Comparison of ENCODE assay signal across 14 cellular contexts in genomic region chr1:39328110-39328509, GRCh38.
DNase-seq lines count a peak whose midpoint lies in the region; ATAC-seq and TF ChIP-seq lines count a peak whose summit lies in the region.
"Had no signal": no experiment of that assay in that cellular context is flagged by ENCODE, and none has a peak within 500 bp of the region (broad histone marks: within the 10 kb centered on the region; RNA-seq: fewer than 3 reads in every experiment).

No MANE protein-coding gene starts in this region.

- no peak for TF ChIP-seq EP300 in gastroesophageal sphincter (IDR thresholded peaks at IDR 0.05)

- 0 out of 2 replicates have a peak, but pooled peaks cover 4% of the 10 kb centered on the region for H4K20me1 ChIP-seq in GM23338 (replicated peaks; ENCODE audit: insufficient read depth)

- TF ChIP-seq POLR2A in gastroesophageal sphincter (IDR thresholded peaks at IDR 0.05), result no peak

- no peak for TF ChIP-seq CTCF in GM23338 (conservative IDR thresholded peaks at IDR 0.05; ENCODE audit: low read depth in 2 of 2)
- no peak for TF ChIP-seq CTCF in gastroesophageal sphincter (IDR thresholded peaks at IDR 0.05)
- TF ChIP-seq CTCF in WERI-Rb-1 (IDR thresholded peaks at IDR 0.05; ENCODE audit: low read depth, low read length), result no peak

- no peaks in the 10 kb centered on the region for H3K4me1 Mint-ChIP-seq in GM23338
- peaks cover 40% of the 10 kb centered on the region for H3K4me1 Mint-ChIP-seq in activated CD4-positive, alpha-beta memory T cell treated with anti-CD3 and anti-CD28 coated beads for 36 hours (ENCODE audit: low read depth)
- H3K4me1 Mint-ChIP-seq: neural crest cell had no signal

- no peaks in the 10 kb centered on the region for H3K9me3 ChIP-seq in gastroesophageal sphincter
- no peaks in the 10 kb centered on the region for H3K9me3 ChIP-seq in WERI-Rb-1 (ENCODE audit: severe bottlenecking)

- DNase-seq in GM23338 (ENCODE audit: low spot score) (no peak), COLO668 (lab: John Stamatoyannopoulos, UW; ENCODE audit: unreplicated experiment) (no peak), WERI-Rb-1 (no peak)
- no peak for DNase-seq in activated CD4-positive, alpha-beta memory T cell treated with anti-CD3 and anti-CD28 coated beads for 36 hours
- no peak for DNase-seq in stimulated activated naive CD8-positive, alpha-beta T cell treated with anti-CD3 and anti-CD28 coated beads, Interleukin-15, Interleukin-2, amounts not matched to agents 100 U/mL and 50 U/mL, for 24 hours
- DNase-seq: activated gamma-delta T cell treated with Interleukin-2 at 50 U/mL for 16 hours; foreskin keratinocyte; H7; NCI-H1105; stimulated activated CD4-positive, alpha-beta T cell treated with anti-CD3 and anti-CD28 coated beads, Interleukin-2, amount 100 ng/mL, for 24 hours; stimulated activated CD8-positive, alpha-beta memory T cell treated with anti-CD3 and anti-CD28 coated beads, Interleukin-4, amount 100 ng/mL, for 48 hours had no signal

- no peaks in the 10 kb centered on the region for H3K79me2 ChIP-seq in GM23338 (replicated peaks; ENCODE audit: insufficient read depth)

- H3K4me3 ChIP-seq in GM23338, result no peak overlapping the region
- H3K4me3 ChIP-seq in gastroesophageal sphincter, result peak overlapping the region; percentile 34 to 43
- H3K4me3 ChIP-seq in WERI-Rb-1 (ENCODE audit: low read depth, low read length), result no peak overlapping the region

- intact Hi-C loops in activated CD4-positive, alpha-beta memory T cell treated with anti-CD3 and anti-CD28 coated beads for 36 hours (cut with micrococcal nuclease), result loop anchor here (2.0 kb wide), 1 partner anchor 135 kb away; no protein-coding TSS in a partner anchor

- no peak overlapping the region for H2AFZ ChIP-seq in GM23338

- POLR2A ChIA-PET in activated CD4-positive, alpha-beta memory T cell treated with anti-CD3 and anti-CD28 coated beads for 36 hours (lab: Charles Lee), result no interaction called here

- H3K4me1 ChIP-seq in GM23338 (ENCODE audit: insufficient read depth), result no peaks in the 10 kb centered on the region
- peaks cover 0 to 49% (median 0%) of the 10 kb centered on the region in 3 donors for H3K4me1 ChIP-seq in gastroesophageal sphincter

- H3K27ac Mint-ChIP-seq in GM23338, result no peak overlapping the region
- peak overlapping the region; percentile 79 for H3K27ac Mint-ChIP-seq in activated CD4-positive, alpha-beta memory T cell treated with anti-CD3 and anti-CD28 coated beads for 36 hours

- H3K36me3 ChIP-seq in GM23338 (ENCODE audit: insufficient read depth) (peaks cover 45% of the 10 kb centered on the region), gastroesophageal sphincter (peaks cover 7 to 95% of the 10 kb centered on the region in 2 donors), WERI-Rb-1 (peaks cover 84% of the 10 kb centered on the region)

- no peak overlapping the region for H3K4me2 ChIP-seq in GM23338

- H3K27me3 ChIP-seq in GM23338 (ENCODE audit: insufficient read depth) (no peaks in the 10 kb centered on the region), gastroesophageal sphincter (no peaks in the 10 kb centered on the region), WERI-Rb-1 (ENCODE audit: insufficient read depth, low read depth, severe bottlenecking) (no peaks in the 10 kb centered on the region)
- H3K27me3 ChIP-seq: foreskin keratinocyte had no signal

- ATAC-seq in GM23338 (no peak), gastroesophageal sphincter (no peak), HG02763 (IDR thresholded peaks at IDR 0.05; ENCODE audit: unreplicated experiment) (no peak)
- peak; percentile 40 for ATAC-seq in stimulated activated naive CD8-positive, alpha-beta T cell treated with anti-CD3 and anti-CD28 coated beads, Interleukin-15, Interleukin-2, amounts not matched to agents 100 U/mL and 50 U/mL, for 24 hours
- ATAC-seq: foreskin keratinocyte had no signal

- H3K27ac ChIP-seq in GM23338 (ENCODE audit: low read depth) (0 out of 2 replicates have a peak overlapping the region, but pooled peaks have one; percentile 1), gastroesophageal sphincter (peak overlapping the region; percentile 68 to 88 (median 72)), WERI-Rb-1 (no peak overlapping the region)
- H3K27ac ChIP-seq: foreskin keratinocyte had no signal

- WGBS in gastroesophageal sphincter (ENCODE audit: low coverage in 1 of 2), 2 donors, result 20 to 30% methylated on average over 1 of the region's 1 CpG

- no peak overlapping the region for H3K4me3 Mint-ChIP-seq in GM23338
- H3K4me3 Mint-ChIP-seq in activated CD4-positive, alpha-beta memory T cell treated with anti-CD3 and anti-CD28 coated beads for 36 hours, result peak overlapping the region; percentile 7
- H3K4me3 Mint-ChIP-seq: neural crest cell had no signal

- H3K9me3 Mint-ChIP-seq in GM23338, result no peaks in the 10 kb centered on the region
- H3K9me3 Mint-ChIP-seq in activated CD4-positive, alpha-beta memory T cell treated with anti-CD3 and anti-CD28 coated beads for 36 hours, result no peaks in the 10 kb centered on the region
- H3K9me3 Mint-ChIP-seq: neural crest cell had no signal

- no peaks in the 10 kb centered on the region for H3K9me2 ChIP-seq in GM23338 (ENCODE audit: insufficient read depth)

- peaks cover 38% of the 10 kb centered on the region for H3K36me3 Mint-ChIP-seq in GM23338 (ENCODE audit: low read depth)
- H3K36me3 Mint-ChIP-seq in activated CD4-positive, alpha-beta memory T cell treated with anti-CD3 and anti-CD28 coated beads for 36 hours, result peaks cover 52% of the 10 kb centered on the region

- H3F3A ChIP-seq in GM23338 (replicated peaks; ENCODE audit: low read depth), result no peaks in the 10 kb centered on the region

- CTCF ChIA-PET in activated CD4-positive, alpha-beta memory T cell treated with anti-CD3 and anti-CD28 coated beads for 36 hours (lab: Charles Lee), result interaction anchor here (1.3 to 2.1 kb wide), 3 partner anchors 82 to 210 kb away, joined by 4 to 8 read pairs (median 5); no protein-coding TSS in a partner anchor

- H3K27me3 Mint-ChIP-seq in GM23338 (ENCODE audit: insufficient read depth, low read depth, poor library complexity), result no peaks in the 10 kb centered on the region
- H3K27me3 Mint-ChIP-seq in activated CD4-positive, alpha-beta memory T cell treated with anti-CD3 and anti-CD28 coated beads for 36 hours, result no peaks in the 10 kb centered on the region

TF ChIP-seq in GM23338, 12 proteins besides CTCF, POLR2A, EP300 and RAD21:
- TF ChIP-seq NANOG (IDR thresholded peaks at IDR 0.05; ENCODE audit: borderline replicate concordance), result no peak
- TF ChIP-seq ZNF114 (CRISPR knock-in tag; IDR thresholded peaks at IDR 0.05), result no peak
- no peak for TF ChIP-seq CREB1 (CRISPR knock-in tag; IDR thresholded peaks at IDR 0.05; ENCODE audit: low read depth)
- TF ChIP-seq EZH2 (IDR thresholded peaks at IDR 0.05; ENCODE audit: low read depth, unreplicated experiment), result no peak
- no peak for TF ChIP-seq ZNF331 (CRISPR knock-in tag; IDR thresholded peaks at IDR 0.05; ENCODE audit: low read depth)
- TF ChIP-seq POLR2AphosphoS5 (IDR thresholded peaks at IDR 0.05; ENCODE audit: low read depth), result no peak
- no peak for TF ChIP-seq EZH2phosphoT487 (IDR thresholded peaks at IDR 0.05; ENCODE audit: unreplicated experiment)
- TF ChIP-seq ETS1 (IDR thresholded peaks at IDR 0.05), result no peak

Comparison
In these comparisons a context has a peak if more than half of its experiments do, and no peak if none do; other contexts are left out.
1. H3K4me3 ChIP-seq: peak in gastroesophageal sphincter (2 of 2); none in GM23338 (single experiment) and WERI-Rb-1 (single experiment).